In genomic region chr10:6748981-6749630, GRCh38 we compare ENCODE assay signal across 14 cellular contexts.
DNase-seq lines count a peak whose midpoint lies in the region; ATAC-seq, FAIRE-seq and TF ChIP-seq lines count a peak whose summit lies in the region.
"Had no signal": no experiment of that assay in that cellular context is flagged by ENCODE, and none has a peak within 500 bp of the region (broad histone marks: within the 10 kb centered on the region; RNA-seq: fewer than 3 reads in every experiment).

No MANE protein-coding gene starts in this region.

- no peak overlapping the region for H2AK5ac ChIP-seq in mesenchymal stem cell (ENCODE audit: low read length, severe bottlenecking)

- H4K8ac ChIP-seq in mesenchymal stem cell (ENCODE audit: low read length) = no peak overlapping the region

- H3K4ac ChIP-seq in mesenchymal stem cell (ENCODE audit: low read depth in 1 of 2, low read length in 2 of 2) = peak overlapping the region in 1 of 2 experiments; percentile 76

- H3K9me3 ChIP-seq in mesenchymal stem cell (ENCODE audit: control insufficient read depth, low read length) (no peaks in the 10 kb centered on the region), BE2C (no peaks in the 10 kb centered on the region)
- H3K9me3 ChIP-seq: esophagus muscularis mucosa had no signal

- H2AFZ ChIP-seq in mesenchymal stem cell (ENCODE audit: low read depth, low read length) = no peak overlapping the region

- DNase-seq in COLO829 (ENCODE audit: low spot score) (peak; percentile 28), LoVo (ENCODE audit: low spot score) (peak; percentile 58), bronchial epithelial cell (ENCODE audit: low read depth) (peak; percentile 92), mesenchymal stem cell (peak; percentile 77), BE2C (no peak)
- DNase-seq in activated T-cell treated with anti-CD3 and anti-CD28 coated beads, Interleukin-2, amount 50 U/mL, for 1 hour = no peak
- DNase-seq: activated CD4-positive, alpha-beta T cell treated with anti-CD3 and anti-CD28 coated beads, Interleukin-2, amount 10 ng/mL, durations not matched to agents 7 days and 5 days; stimulated activated naive B cell treated with anti-CD40 and anti-IgM and Interleukin-4, amounts not matched to agents 10 μg/mL and 1 μg/mL and 100 μg/mL, for 72 hours; T-helper 17 cell had no signal

- no peak overlapping the region for H3K27ac ChIP-seq in mesenchymal stem cell (ENCODE audit: low read length, poor library complexity, severe bottlenecking)
- H3K27ac ChIP-seq: BLaER1 treated with 17β-estradiol and CSF1 and Interleukin-3, amounts not matched to agents 10 nM and 100 nM; esophagus muscularis mucosa had no signal

- H3K79me1 ChIP-seq in mesenchymal stem cell (replicated peaks; ENCODE audit: low read length, poor library complexity, severe bottlenecking) = no peaks in the 10 kb centered on the region

- no peak overlapping the region for H4K91ac ChIP-seq in mesenchymal stem cell (ENCODE audit: low read length)

- no peaks in the 10 kb centered on the region for H3K36me3 ChIP-seq in bronchial epithelial cell (ENCODE audit: control insufficient read depth, insufficient read depth, low read length)
- H3K36me3 ChIP-seq in mesenchymal stem cell (ENCODE audit: control insufficient read depth in 1 of 2, insufficient read depth in 2 of 2, low read depth in 1 of 2, low read length in 2 of 2) = no peaks in the 10 kb centered on the region
- H3K36me3 ChIP-seq in BE2C = no peaks in the 10 kb centered on the region
- H3K36me3 ChIP-seq: BLaER1 treated with 17β-estradiol and CSF1 and Interleukin-3, amounts not matched to agents 10 nM and 100 nM; esophagus muscularis mucosa had no signal

- ATAC-seq in GM18519 (IDR thresholded peaks at IDR 0.05; ENCODE audit: low FRiP score, unreplicated experiment) (no peak), HG02981 (IDR thresholded peaks at IDR 0.05; ENCODE audit: unreplicated experiment) (no peak)
- ATAC-seq: stimulated activated naive B cell treated with anti-CD40 and anti-IgM and Interleukin-4, amounts not matched to agents 10 μg/mL and 1 μg/mL and 100 μg/mL, for 72 hours; T-helper 17 cell had no signal

- H2BK12ac ChIP-seq in mesenchymal stem cell (ENCODE audit: low read length in 2 of 2) = no peak overlapping the region

- H2BK5ac ChIP-seq in mesenchymal stem cell (ENCODE audit: low read depth, low read length, poor library complexity, severe bottlenecking) = no peak overlapping the region

- H3K4me2 ChIP-seq in mesenchymal stem cell (ENCODE audit: low read length, poor library complexity, severe bottlenecking) = no peak overlapping the region
- H3K4me2 ChIP-seq: BLaER1 treated with 17β-estradiol and CSF1 and Interleukin-3, amounts not matched to agents 10 nM and 100 nM had no signal

- H3K27me3 ChIP-seq in bronchial epithelial cell (ENCODE audit: control insufficient read depth, insufficient read depth, low read length) = no peaks in the 10 kb centered on the region
- no peaks in the 10 kb centered on the region for H3K27me3 ChIP-seq in mesenchymal stem cell (ENCODE audit: control insufficient read depth in 1 of 2, insufficient read depth in 1 of 2, low read length in 2 of 2)
- H3K27me3 ChIP-seq in BE2C = no peaks in the 10 kb centered on the region
- H3K27me3 ChIP-seq: BLaER1 treated with 17β-estradiol and CSF1 and Interleukin-3, amounts not matched to agents 10 nM and 100 nM; esophagus muscularis mucosa had no signal

- H3K14ac ChIP-seq in mesenchymal stem cell (ENCODE audit: low read length in 2 of 2) = no peak overlapping the region

- no peak overlapping the region for H2BK15ac ChIP-seq in mesenchymal stem cell (ENCODE audit: low read depth, poor library complexity, severe bottlenecking)

- no peaks in the 10 kb centered on the region for H3K4me1 ChIP-seq in mesenchymal stem cell (ENCODE audit: control insufficient read depth, insufficient read depth, low read depth, low read length)
- H3K4me1 ChIP-seq in BE2C = no peaks in the 10 kb centered on the region
- H3K4me1 ChIP-seq: BLaER1 treated with 17β-estradiol and CSF1 and Interleukin-3, amounts not matched to agents 10 nM and 100 nM; esophagus muscularis mucosa had no signal

- peak overlapping the region; percentile 87 to 89 for H3K18ac ChIP-seq in mesenchymal stem cell (ENCODE audit: low read depth in 1 of 2, low read length in 2 of 2)

- no peak for FAIRE-seq in bronchial epithelial cell (lab: Jason Lieb, UNC)
- FAIRE-seq: H1 had no signal

- H3K9ac ChIP-seq in mesenchymal stem cell (ENCODE audit: low read length) = no peak overlapping the region
- H3K9ac ChIP-seq: BLaER1 treated with 17β-estradiol and CSF1 and Interleukin-3, amounts not matched to agents 10 nM and 100 nM had no signal

- no peak overlapping the region for H3K4me3 ChIP-seq in bronchial epithelial cell (ENCODE audit: low read depth, low read length)
- H3K4me3 ChIP-seq in mesenchymal stem cell (ENCODE audit: insufficient read depth in 1 of 2, low read depth in 1 of 2, low read length in 2 of 2) = no peak overlapping the region
- no peak overlapping the region for H3K4me3 ChIP-seq in BE2C (ENCODE audit: low read depth, low read length)
- H3K4me3 ChIP-seq: BLaER1 treated with 17β-estradiol and CSF1 and Interleukin-3, amounts not matched to agents 10 nM and 100 nM; esophagus muscularis mucosa had no signal

- no peak overlapping the region for H2BK120ac ChIP-seq in mesenchymal stem cell (ENCODE audit: low read depth, low read length)

- WGBS in mesenchymal stem cell = 0% methylated on average over 3 of the region's 5 CpGs

- H3K23ac ChIP-seq in mesenchymal stem cell (ENCODE audit: low read length in 2 of 2) = no peak overlapping the region

- TF ChIP-seq CTCF in bronchial epithelial cell (IDR thresholded peaks at IDR 0.05; ENCODE audit: insufficient read depth, low read length, severe bottlenecking) (no peak), BE2C (IDR thresholded peaks at IDR 0.05; ENCODE audit: low read depth, low read length) (no peak)

Comparison
In these comparisons a context has a peak if more than half of its experiments do, and no peak if none do; other contexts are left out.
1. DNase-seq: peak in COLO829 (single experiment), LoVo (single experiment), bronchial epithelial cell (single experiment) and mesenchymal stem cell (single experiment); none in BE2C (single experiment) and activated T-cell treated with anti-CD3 and anti-CD28 coated beads, Interleukin-2, amount 50 U/mL, for 1 hour (single experiment).